ENCODE assay signal across 9 cellular contexts in genomic region chr9:120869360-120869687, GRCh38. TPM values are rescaled to one million over a fixed set of nuclear protein-coding genes. Genes with fewer than 3 reads are reported as not detected.
DNase-seq lines count a peak whose midpoint lies in the region; ATAC-seq, FAIRE-seq and TF ChIP-seq lines count a peak whose summit lies in the region.
"Had no signal": no experiment of that assay in that cellular context is flagged by ENCODE, and none has a peak within 500 bp of the region (broad histone marks: within the 10 kb centered on the region; RNA-seq: fewer than 3 reads in every experiment).

No MANE protein-coding gene starts in this region.

- H3K4me3 ChIP-seq in A673 (ENCODE audit: low read depth, low read length, poor library complexity, severe bottlenecking) (peak overlapping the region; percentile 55), KMS-11 (IDR thresholded peaks at IDR 0.05; ENCODE audit: insufficient read depth, low read depth, low read length) (no peak overlapping the region), colonic mucosa (peak overlapping the region; percentile 42), muscle layer of colon (ENCODE audit: low read depth in 1 of 2, low read length in 2 of 2) (peak overlapping the region; percentile 59 to 82)

- intact Hi-C loops in A673 (cut with micrococcal nuclease; ENCODE audit: unreplicated experiment) (loop anchor here (2.0 kb wide), 1 partner anchor 77 kb away; the partner anchor contains the start of gene FBXW2), colonic mucosa (cut with DNase I) (loop anchor here (5.0 kb wide), 1 partner anchor 68 kb away; no protein-coding TSS in a partner anchor)

- BruUV-seq in A673 (replicated peaks; lab: Mats Ljungman, UMichigan), result no TSS peak

- H3K9me3 ChIP-seq in A673 (ENCODE audit: low read depth, low read length, poor library complexity, severe bottlenecking), result no peaks in the 10 kb centered on the region
- no peaks in the 10 kb centered on the region for H3K9me3 ChIP-seq in colonic mucosa
- H3K9me3 ChIP-seq in muscle layer of colon (ENCODE audit: low read length), result no peaks in the 10 kb centered on the region

- peaks cover 25% of the 10 kb centered on the region for H3K36me3 ChIP-seq in A673 (ENCODE audit: insufficient read depth, low read length, poor library complexity, severe bottlenecking)
- no peaks in the 10 kb centered on the region for H3K36me3 ChIP-seq in KMS-11 (ENCODE audit: insufficient read depth)
- H3K36me3 ChIP-seq in colonic mucosa, result no peaks in the 10 kb centered on the region
- peaks cover 8% of the 10 kb centered on the region for H3K36me3 ChIP-seq in muscle layer of colon (ENCODE audit: insufficient read depth, low read length)

- H3K27me3 ChIP-seq in A673 (replicated peaks; ENCODE audit: insufficient read depth, low read depth, low read length, poor library complexity) (no peaks in the 10 kb centered on the region), KMS-11 (ENCODE audit: insufficient read depth, low read depth) (no peaks in the 10 kb centered on the region), colonic mucosa (no peaks in the 10 kb centered on the region), muscle layer of colon (ENCODE audit: control insufficient read depth in 1 of 2, insufficient read depth in 2 of 2, low read length in 2 of 2) (no peaks in the 10 kb centered on the region)

- H2AFZ ChIP-seq in KMS-11 (ENCODE audit: low read depth), result no peak overlapping the region

- peaks cover 12% of the 10 kb centered on the region for H3K4me1 ChIP-seq in A673 (ENCODE audit: insufficient read depth, low read length, poor library complexity, severe bottlenecking)
- H3K4me1 ChIP-seq in KMS-11 (ENCODE audit: low read depth, poor library complexity, severe bottlenecking), result peaks cover 58% of the 10 kb centered on the region
- H3K4me1 ChIP-seq in colonic mucosa, result peaks cover 9% of the 10 kb centered on the region
- H3K4me1 ChIP-seq in muscle layer of colon (ENCODE audit: insufficient read depth, low read length), result peaks cover 7% of the 10 kb centered on the region

- H4K20me1 ChIP-seq in KMS-11 (ENCODE audit: insufficient read depth), result no peaks in the 10 kb centered on the region

- no peak for DNase-seq in A673 (ENCODE audit: low spot score)
- no peak for DNase-seq in colonic mucosa
- no peak for DNase-seq in KG1 (lab: John Stamatoyannopoulos, UW)
- no peak for DNase-seq in frontal cortex (ENCODE audit: low spot score in 2 of 2)
- no peak for DNase-seq in NCI-H345 treated with DMSO at 0.1 percent for 48 hours (lab: John Stamatoyannopoulos, UW; ENCODE audit: unreplicated experiment)

- ATAC-seq in GM21447 (IDR thresholded peaks at IDR 0.05; ENCODE audit: unreplicated experiment), result no peak

- FAIRE-seq in frontal cortex (lab: Jason Lieb, UNC), result no peak
- FAIRE-seq: G401.6 had no signal

- peaks cover 4% of the 10 kb centered on the region; the same call in 1 of the 2 replicates for H3K79me2 ChIP-seq in KMS-11 (ENCODE audit: insufficient read depth, low read depth)

- no peak overlapping the region for H3K9ac ChIP-seq in KMS-11
- H3K9ac ChIP-seq in colonic mucosa (ENCODE audit: low read depth in 2 of 2, low read length in 2 of 2), result peak overlapping the region; percentile 75 to 79
- peak overlapping the region; percentile 22 for H3K9ac ChIP-seq in muscle layer of colon (ENCODE audit: low read length)

- peak overlapping the region; percentile 77 for H3K27ac ChIP-seq in A673 (ENCODE audit: low read depth, low read length, poor library complexity, severe bottlenecking)
- H3K27ac ChIP-seq in KMS-11, result no peak overlapping the region
- peak overlapping the region; percentile 67 for H3K27ac ChIP-seq in colonic mucosa
- H3K27ac ChIP-seq in muscle layer of colon (ENCODE audit: low read depth, low read length), result peak overlapping the region; percentile 79

- TF ChIP-seq CTCF in A673 (conservative IDR thresholded peaks at IDR 0.05; ENCODE audit: low read depth, low read length), result no peak
- no peak for TF ChIP-seq CTCF in KMS-11 (conservative IDR thresholded peaks at IDR 0.05; ENCODE audit: low read depth, low read length)
- no peak for TF ChIP-seq CTCF in colonic mucosa (IDR thresholded peaks at IDR 0.05)

- CTCF ChIA-PET in A673 (lab: Charles Lee), result no interaction called here

- POLR2A ChIA-PET in A673 (lab: Charles Lee; ENCODE audit: low non-redundant PET), result no interaction called here

- peak overlapping the region; percentile 49 for H3K4me2 ChIP-seq in KMS-11

RNA-seq across cellular contexts. Expression of gene PHF19, which starts 7.7 kb away (rescaled TPM):
- total RNA-seq in A673 (2021) (75.7 and 77.4 TPM in 2 replicates), colonic mucosa (10 to 100 TPM; 23.8 to 50.3 TPM), frontal cortex (3.7 TPM)

RNA-seq across cellular contexts. Expression of gene PSMD5, which starts 26.6 kb away (rescaled TPM):
- total RNA-seq in A673 (2021), result 64.9 and 67.0 TPM in 2 replicates
- 10 to 100 TPM; 33.2 to 60.2 TPM for total RNA-seq in colonic mucosa
- total RNA-seq in frontal cortex, result 31.0 TPM

RNA-seq across cellular contexts. Expression of gene TRAF1, which starts 57.3 kb away (rescaled TPM):
- total RNA-seq in A673 (2021), result 0.73 and 0.85 TPM in 2 replicates
- 1 to 10 TPM; 1.5 to 3.1 TPM for total RNA-seq in colonic mucosa
- 1.6 TPM for total RNA-seq in frontal cortex
